11 cellular contexts compared by ENCODE assay signal in genomic region chr22:17086750-17087149, GRCh38. TPM values are rescaled to one million over a fixed set of nuclear protein-coding genes. Genes with fewer than 3 reads are reported as not detected.
DNase-seq lines count a peak whose midpoint lies in the region; ATAC-seq and TF ChIP-seq lines count a peak whose summit lies in the region.
"Had no signal": no experiment of that assay in that cellular context is flagged by ENCODE, and none has a peak within 500 bp of the region (broad histone marks: within the 10 kb centered on the region; RNA-seq: fewer than 3 reads in every experiment).

No MANE protein-coding gene starts in this region.

- ATAC-seq in natural killer cell: no peak
- ATAC-seq in GM21723 (IDR thresholded peaks at IDR 0.05; ENCODE audit: unreplicated experiment): no peak

- H3K27ac ChIP-seq in BLaER1 treated with 17β-estradiol and CSF1 and Interleukin-3, amounts not matched to agents 10 nM and 100 nM: peak overlapping the region; percentile 89 to 100 (median 99); a peak in 21 of 22 replicates
- H3K27ac ChIP-seq in KOPT-K1 (ENCODE audit: low read depth, low read length, poor library complexity, severe bottlenecking): peak overlapping the region; percentile 94
- H3K27ac ChIP-seq: VCaP had no signal

- peak overlapping the region; percentile 95 to 100 (median 99) for H3K9ac ChIP-seq in BLaER1 treated with 17β-estradiol and CSF1 and Interleukin-3, amounts not matched to agents 10 nM and 100 nM

- H4K20me1 ChIP-seq in BLaER1 treated with 17β-estradiol and CSF1 and Interleukin-3, amounts not matched to agents 10 nM and 100 nM: peaks cover 53 to 69% (median 68%) of the 10 kb centered on the region in 11 experiments

- H3K36me3 Mint-ChIP-seq in MCF 10A (ENCODE audit: insufficient read depth, unreplicated experiment) (no peaks in the 10 kb centered on the region), natural killer cell (no peaks in the 10 kb centered on the region)

- H3K27me3 ChIP-seq in BLaER1 treated with 17β-estradiol and CSF1 and Interleukin-3, amounts not matched to agents 10 nM and 100 nM: no peaks in the 10 kb centered on the region

- POLR2A ChIA-PET in MCF 10A (lab: Yijun Ruan, JAX): no interaction called here
- POLR2A ChIA-PET in HEK293T (lab: Yijun Ruan, JAX): no interaction called here

- intact Hi-C loops in MCF 10A (cut with micrococcal nuclease) (no loop called here), natural killer cell (cut with micrococcal nuclease) (loop anchor here (10.0 kb wide), 1 partner anchor 688 kb away; the partner anchor contains the start of gene BID)

- H3K4me3 ChIP-seq in BLaER1 treated with 17β-estradiol and CSF1 and Interleukin-3, amounts not matched to agents 10 nM and 100 nM: peak overlapping the region; percentile 84 to 100 (median 98)

- CTCF ChIA-PET in MCF 10A (lab: Yijun Ruan, JAX) (interaction anchor here (0.5 to 1.7 kb wide), 4 partner anchors 9 to 59 kb away, joined by 3 to 8 read pairs (median 5); no protein-coding TSS in a partner anchor), HEK293T (lab: Yijun Ruan, JAX) (interaction anchor here (1.2 kb wide), 1 partner anchor 9 kb away, joined by 3 read pairs; no protein-coding TSS in a partner anchor)

- peak overlapping the region; percentile 96 to 100 (median 98) for H3K4me2 ChIP-seq in BLaER1 treated with 17β-estradiol and CSF1 and Interleukin-3, amounts not matched to agents 10 nM and 100 nM

- H3K4me1 ChIP-seq in BLaER1 treated with 17β-estradiol and CSF1 and Interleukin-3, amounts not matched to agents 10 nM and 100 nM: peaks cover 53 to 70% (median 62%) of the 10 kb centered on the region in 10 experiments

- TF ChIP-seq CTCF in MCF 10A (IDR thresholded peaks at IDR 0.05; ENCODE audit: unreplicated experiment) (no peak), natural killer cell (IDR thresholded peaks at IDR 0.05) (no peak)

- peaks cover 13 to 64% (median 56%) of the 10 kb centered on the region in 11 experiments for H3K36me3 ChIP-seq in BLaER1 treated with 17β-estradiol and CSF1 and Interleukin-3, amounts not matched to agents 10 nM and 100 nM
- H3K36me3 ChIP-seq in KOPT-K1 (ENCODE audit: insufficient read depth, low read length): no peaks in the 10 kb centered on the region; the same call in 1 of the 2 replicates

- H3K4me3 Mint-ChIP-seq in MCF 10A (ENCODE audit: unreplicated experiment): peak overlapping the region; percentile 30
- peak overlapping the region; percentile 96 for H3K4me3 Mint-ChIP-seq in natural killer cell

- H3K9me3 Mint-ChIP-seq in MCF 10A (ENCODE audit: unreplicated experiment) (no peaks in the 10 kb centered on the region), natural killer cell (no peaks in the 10 kb centered on the region)

- H3K4me1 Mint-ChIP-seq in MCF 10A (ENCODE audit: insufficient read depth, unreplicated experiment): peaks cover 14% of the 10 kb centered on the region
- peaks cover 37 to 57% of the 10 kb centered on the region in 2 donors for H3K4me1 Mint-ChIP-seq in natural killer cell

- H3K27me3 Mint-ChIP-seq in MCF 10A (ENCODE audit: insufficient read depth, unreplicated experiment): no peaks in the 10 kb centered on the region
- no peaks in the 10 kb centered on the region for H3K27me3 Mint-ChIP-seq in natural killer cell (ENCODE audit: low read depth in 2 of 2)

- H3K27ac Mint-ChIP-seq in MCF 10A (ENCODE audit: low read depth, unreplicated experiment) (no peak overlapping the region), natural killer cell (peak overlapping the region; percentile 76 to 91)

- BruUV-seq in MCF 10A (replicated peaks; lab: Mats Ljungman, UMichigan): no TSS peak

- no peak for DNase-seq in MCF 10A (ENCODE audit: unreplicated experiment)
- DNase-seq in natural killer cell: no peak
- no peak for DNase-seq in globus pallidus (ENCODE audit: low spot score)
- no peak for DNase-seq in stimulated activated CD4-positive, alpha-beta T cell treated with anti-CD3 and anti-CD28 coated beads, Interleukin-4, amount 100 ng/mL, for 24 hours
- DNase-seq in HEK293T (ENCODE audit: extremely low spot score): no peak
- DNase-seq: cortex of kidney, NCI-H748 treated with DMSO at 0.1 percent for 48 hours had no signal

- H3K9me3 ChIP-seq in BLaER1 treated with 17β-estradiol and CSF1 and Interleukin-3, amounts not matched to agents 10 nM and 100 nM (replicated peaks in 1 of 11): 0 out of 22 replicates have a peak, but pooled peaks cover 0 to 4% (median 0%) of the 10 kb centered on the region in 11 experiments
- no peaks in the 10 kb centered on the region for H3K9me3 ChIP-seq in KOPT-K1 (ENCODE audit: insufficient read depth, low read length, poor library complexity, severe bottlenecking)

TF ChIP-seq in HEK293T, 16 proteins besides CTCF, POLR2A, EP300 and RAD21:
- TF ChIP-seq ZNF384 (IDR thresholded peaks at IDR 0.05): no peak
- no peak for TF ChIP-seq NFRKB (IDR thresholded peaks at IDR 0.05)
- no peak for TF ChIP-seq FOXM1 (IDR thresholded peaks at IDR 0.05; ENCODE audit: borderline replicate concordance)
- TF ChIP-seq L3MBTL2 (conservative IDR thresholded peaks at IDR 0.05): no peak
- TF ChIP-seq PKNOX1 (IDR thresholded peaks at IDR 0.05): no peak
- TF ChIP-seq SUZ12 (IDR thresholded peaks at IDR 0.05): no peak
- no peak for TF ChIP-seq TARDBP (IDR thresholded peaks at IDR 0.05)
- TF ChIP-seq ARNT (IDR thresholded peaks at IDR 0.05): no peak
- no peak for TF ChIP-seq FOXA1 (IDR thresholded peaks at IDR 0.05)
- no peak for TF ChIP-seq FOXK2 (IDR thresholded peaks at IDR 0.05)
- no peak for TF ChIP-seq BHLHE40 (IDR thresholded peaks at IDR 0.05; ENCODE audit: borderline replicate concordance)
- TF ChIP-seq HDGF (IDR thresholded peaks at IDR 0.05; ENCODE audit: borderline replicate concordance): no peak
- TF ChIP-seq CTBP1 (IDR thresholded peaks at IDR 0.05; ENCODE audit: borderline replicate concordance): no peak
- no peak for TF ChIP-seq LEF1 (IDR thresholded peaks at IDR 0.05; ENCODE audit: borderline replicate concordance)
- TF ChIP-seq ELF4 (IDR thresholded peaks at IDR 0.05): no peak
- TF ChIP-seq SP1 (IDR thresholded peaks at IDR 0.05): no peak

RNA-seq across cellular contexts. Expression of gene IL17RA, which starts 1.9 kb away (rescaled TPM):
- total RNA-seq in MCF 10A (2022) (11.5 and 11.9 TPM in 2 replicates), natural killer cell (10 to 100 TPM; 22.1 to 42.6 (median 28.7) TPM)

RNA-seq across cellular contexts. Expression of gene TMEM121B, which starts 34.4 kb away (rescaled TPM):
- total RNA-seq in MCF 10A (2022): 0.07 TPM in 1 of 2 replicates, not detected in the other
- under 1 TPM in 2 of 3 donors, not detected in 1; 0.18 to 0.35 TPM for total RNA-seq in natural killer cell
